In genomic region chr20:50112512-50113419, GRCh38 we compare ENCODE assay signal across 1 cellular context.
A peak's percentile ranks its signal among the peaks of the same experiment; 100 is the strongest.
TF ChIP-seq lines count a peak whose summit lies in the region.

TSS of gene UBE2V1 (minus strand) at chr20:50113150. CDS start at chr20:50113128, 22 bp downstream.

TF ChIP-seq in HepG2, 621 proteins besides CTCF, POLR2A, EP300 and RAD21 (continued from another document and continues in another):
- TF ChIP-seq ZBTB44 (CRISPR knock-in tag; IDR thresholded peaks at IDR 0.05): peak; percentile 63; the same call in 1 of the 2 replicates
- TF ChIP-seq TFDP2 (CRISPR knock-in tag; IDR thresholded peaks at IDR 0.05): peak; percentile 81
- TF ChIP-seq REST (IDR thresholded peaks at IDR 0.05; ENCODE audit: borderline replicate concordance in 1 of 2, low read depth in 1 of 2, low read length in 2 of 2): no peak; a peak in 1 of 4 replicates
- peak; percentile 90; the same call in 1 of the 2 replicates for TF ChIP-seq POLR2AphosphoS2 (IDR thresholded peaks at IDR 0.05; ENCODE audit: low read depth, low read length)
- peak; percentile 84 for TF ChIP-seq MEIS2 (CRISPR knock-in tag; IDR thresholded peaks at IDR 0.05)
- TF ChIP-seq ZNF720 (CRISPR knock-in tag; IDR thresholded peaks at IDR 0.05): no peak
- TF ChIP-seq NCOR1 (IDR thresholded peaks at IDR 0.05; ENCODE audit: borderline replicate concordance, low read length): no peak
- TF ChIP-seq POGK (CRISPR knock-in tag; conservative IDR thresholded peaks at IDR 0.05): peak; percentile 94
- no peak; the same call in 1 of the 2 replicates for TF ChIP-seq ZBTB42 (CRISPR knock-in tag; IDR thresholded peaks at IDR 0.05)
- TF ChIP-seq ZBTB7A (CRISPR knock-in tag; IDR thresholded peaks at IDR 0.05): peak; percentile 90
- no peak; the same call in 1 of the 2 replicates for TF ChIP-seq IRF9 (CRISPR knock-in tag; IDR thresholded peaks at IDR 0.05; ENCODE audit: borderline replicate concordance)
- peak; percentile 69 for TF ChIP-seq HOXA5 (CRISPR knock-in tag; IDR thresholded peaks at IDR 0.05)
- TF ChIP-seq ATF7 (IDR thresholded peaks at IDR 0.05): no peak
- TF ChIP-seq ATF7 (CRISPR knock-in tag; IDR thresholded peaks at IDR 0.05): peak; percentile 84
- TF ChIP-seq MIXL1 (CRISPR knock-in tag; IDR thresholded peaks at IDR 0.05): no peak; the same call in 1 of the 2 replicates
- no peak; the same call in 1 of the 2 replicates for TF ChIP-seq DZIP1 (CRISPR knock-in tag; IDR thresholded peaks at IDR 0.05)
- no peak for TF ChIP-seq CBX1 (IDR thresholded peaks at IDR 0.05; ENCODE audit: low read depth)
- peak; percentile 81; the same call in 1 of the 2 replicates for TF ChIP-seq SNAI1 (CRISPR knock-in tag; IDR thresholded peaks at IDR 0.05; ENCODE audit: borderline replicate concordance)
- no peak for TF ChIP-seq JUND (CRISPR knock-in tag; IDR thresholded peaks at IDR 0.05)
- 0 out of 2 replicates have a peak, but pooled peaks have one; percentile 26 for TF ChIP-seq FOXJ3 (CRISPR knock-in tag; IDR thresholded peaks at IDR 0.05; ENCODE audit: borderline replicate concordance)
- no peak for TF ChIP-seq DNMT1 (CRISPR knock-in tag; IDR thresholded peaks at IDR 0.05)
- peak; percentile 99 for TF ChIP-seq POLR2G (IDR thresholded peaks at IDR 0.05; ENCODE audit: low read depth, low read length)
- no peak; the same call in 1 of the 2 replicates for TF ChIP-seq ZNF484 (CRISPR knock-in tag; IDR thresholded peaks at IDR 0.05; ENCODE audit: borderline replicate concordance, low read depth)
- TF ChIP-seq HOXA9 (CRISPR knock-in tag; IDR thresholded peaks at IDR 0.05; ENCODE audit: borderline replicate concordance): peak; percentile 70; the same call in 1 of the 2 replicates
- peak; percentile 60 for TF ChIP-seq ATF3 (CRISPR knock-in tag; IDR thresholded peaks at IDR 0.05)
- no peak for TF ChIP-seq HMGA1 (CRISPR knock-in tag; conservative IDR thresholded peaks at IDR 0.05)
- TF ChIP-seq TOE1 (CRISPR knock-in tag; IDR thresholded peaks at IDR 0.05): no peak
- no peak; the same call in 1 of the 2 replicates for TF ChIP-seq PAWR (CRISPR knock-in tag; IDR thresholded peaks at IDR 0.05; ENCODE audit: borderline replicate concordance)
- TF ChIP-seq ZFP41 (CRISPR knock-in tag; IDR thresholded peaks at IDR 0.05; ENCODE audit: borderline replicate concordance): peak; percentile 33; the same call in 1 of the 2 replicates
- peak; percentile 95 for TF ChIP-seq ASH2L (IDR thresholded peaks at IDR 0.05; ENCODE audit: insufficient read length, low read depth, low read length)
- peak; percentile 70; the same call in 1 of the 2 replicates for TF ChIP-seq LRRFIP1 (CRISPR knock-in tag; conservative IDR thresholded peaks at IDR 0.05)
- TF ChIP-seq ZNF180 (CRISPR knock-in tag; IDR thresholded peaks at IDR 0.05; ENCODE audit: borderline replicate concordance, low read depth): no peak; the same call in 1 of the 2 replicates
- peak; percentile 43; the same call in 1 of the 2 replicates for TF ChIP-seq BHLHE40 (IDR thresholded peaks at IDR 0.05; ENCODE audit: low read length)
- 0 out of 2 replicates have a peak, but pooled peaks have one; percentile 52 for TF ChIP-seq RORA (CRISPR knock-in tag; IDR thresholded peaks at IDR 0.05)
- TF ChIP-seq NCOA1 (CRISPR knock-in tag; IDR thresholded peaks at IDR 0.05): no peak; the same call in 1 of the 2 replicates
- TF ChIP-seq NFE2L2 (IDR thresholded peaks at IDR 0.05; ENCODE audit: low read length): no peak
- peak; percentile 82; the same call in 1 of the 2 replicates for TF ChIP-seq ESRRA (CRISPR knock-in tag; IDR thresholded peaks at IDR 0.05; ENCODE audit: low read depth)
- peak; percentile 95; the same call in 1 of the 2 replicates for TF ChIP-seq ATF7-NPFF (CRISPR knock-in tag; IDR thresholded peaks at IDR 0.05; ENCODE audit: low read depth)
- peak; percentile 95 for TF ChIP-seq ZNF160 (CRISPR knock-in tag; IDR thresholded peaks at IDR 0.05)
- TF ChIP-seq ZNF768 (CRISPR knock-in tag; IDR thresholded peaks at IDR 0.05): peak; percentile 84
- no peak for TF ChIP-seq EED (CRISPR knock-in tag; IDR thresholded peaks at IDR 0.05)
- no peak for TF ChIP-seq STAT6 (CRISPR knock-in tag; IDR thresholded peaks at IDR 0.05; ENCODE audit: borderline replicate concordance)
- peak; percentile 48 for TF ChIP-seq TCF7 (IDR thresholded peaks at IDR 0.05; ENCODE audit: low read depth)
- no peak for TF ChIP-seq HOXA7 (CRISPR knock-in tag; IDR thresholded peaks at IDR 0.05)
- no peak for TF ChIP-seq ZNF253 (CRISPR knock-in tag; IDR thresholded peaks at IDR 0.05; ENCODE audit: borderline replicate concordance)
- TF ChIP-seq KDM5B (CRISPR knock-in tag; IDR thresholded peaks at IDR 0.05; ENCODE audit: borderline replicate concordance): peak; percentile 99; the same call in 1 of the 2 replicates
- no peak for TF ChIP-seq HDAC6 (IDR thresholded peaks at IDR 0.05; ENCODE audit: low read depth, low read length)
- no peak for TF ChIP-seq ZNF33A (CRISPR knock-in tag; IDR thresholded peaks at IDR 0.05; ENCODE audit: borderline replicate concordance)
- TF ChIP-seq XBP1 (CRISPR knock-in tag; IDR thresholded peaks at IDR 0.05): peak; percentile 36; the same call in 1 of the 2 replicates
- TF ChIP-seq ZNF251 (CRISPR knock-in tag; IDR thresholded peaks at IDR 0.05): peak; percentile 85; the same call in 1 of the 2 replicates
